21 cellular contexts compared by ENCODE assay signal in the genomic region with DNA sequence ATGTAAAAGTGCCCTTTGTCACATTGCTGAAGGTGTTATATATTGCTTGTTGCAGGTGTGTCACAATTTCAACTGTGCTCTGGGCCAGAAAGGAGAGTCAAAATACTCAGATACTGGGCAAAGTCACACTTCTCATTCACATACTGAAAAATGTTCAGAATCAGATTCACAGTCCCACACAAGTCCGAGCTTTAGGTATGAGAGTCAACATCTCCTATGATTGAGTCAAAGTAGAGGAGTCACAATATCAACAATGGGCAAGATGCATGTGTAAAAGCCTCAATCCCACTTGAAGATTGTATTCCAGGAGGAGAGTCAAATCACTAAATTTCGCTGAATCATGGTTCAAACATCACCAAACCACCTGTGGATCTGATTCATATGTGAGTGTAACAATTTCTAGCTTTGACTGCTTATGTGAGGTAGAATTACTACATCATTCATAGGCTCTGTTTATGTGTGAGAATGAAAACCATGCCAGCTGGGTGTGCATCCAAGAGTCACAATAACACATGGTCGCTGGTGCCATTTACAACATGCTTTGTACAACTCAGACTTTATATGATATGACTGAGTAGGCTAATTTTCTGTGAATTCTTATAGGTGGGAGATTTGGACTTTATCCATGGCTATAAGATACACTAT.
DNase-seq lines count a peak whose midpoint lies in the region; ATAC-seq, FAIRE-seq and TF ChIP-seq lines count a peak whose summit lies in the region.
"Had no signal": no experiment of that assay in that cellular context is flagged by ENCODE, and none has a peak within 500 bp of the region (broad histone marks: within the 10 kb centered on the region; RNA-seq: fewer than 3 reads in every experiment).

No MANE protein-coding gene starts in this region.

- no peak overlapping the region for H3K18ac ChIP-seq in H9 (ENCODE audit: insufficient read length, low read depth, low read length)

- H3K79me2 ChIP-seq in H9 (ENCODE audit: insufficient read depth, low read length), result no peaks in the 10 kb centered on the region

- H3T11ph ChIP-seq in H9 (ENCODE audit: low read length), result no peak overlapping the region

- H3K4me1 ChIP-seq in A549 (no peaks in the 10 kb centered on the region), H9 (ENCODE audit: insufficient read depth, low read length) (no peaks in the 10 kb centered on the region)

- H3K9ac ChIP-seq in H9 (ENCODE audit: extremely low read depth, insufficient read length, low read length), result no peak overlapping the region
- H3K9ac ChIP-seq: GM23248 had no signal

- H3K79me1 ChIP-seq in H9 (ENCODE audit: insufficient read depth, low read depth, low read length, poor library complexity, severe bottlenecking), result no peaks in the 10 kb centered on the region

- H2BK20ac ChIP-seq in H9 (ENCODE audit: low read depth, low read length, poor library complexity, severe bottlenecking), result no peak overlapping the region

- no peak overlapping the region for H4K91ac ChIP-seq in H9 (ENCODE audit: insufficient read length, low read depth, low read length)

- H3K27ac ChIP-seq in A549, result no peak overlapping the region
- H3K27ac ChIP-seq in H9 (ENCODE audit: insufficient read length, low read depth, low read length), result no peak overlapping the region
- H3K27ac ChIP-seq: 22Rv1, GM23248 had no signal

- no peak for DNase-seq in A549 (ENCODE audit: low read depth in 1 of 2, low spot score in 1 of 2)
- DNase-seq in LHCN-M2 (ENCODE audit: low read depth), result peak; percentile 38
- DNase-seq in epithelial cell of esophagus (ENCODE audit: low read depth), result peak; percentile 30
- no peak for DNase-seq in left lobe of liver (ENCODE audit: low spot score)
- no peak for DNase-seq in H9
- no peak for DNase-seq in midbrain (lab: John Stamatoyannopoulos, UW)
- DNase-seq in putamen (ENCODE audit: low spot score), result no peak
- DNase-seq: ACHN; C1 segment of cervical spinal cord; CD4-positive, alpha-beta memory T cell; COR-L47; DMS153; DND-41; GM23248; H7 had no signal

- no peaks in the 10 kb centered on the region for H3K36me3 Mint-ChIP-seq in H9 (ENCODE audit: insufficient read depth in 1 of 3, low read depth in 3 of 3)
- H3K36me3 Mint-ChIP-seq: CD4-positive, alpha-beta memory T cell had no signal

- no peak overlapping the region for H4K5ac ChIP-seq in H9 (ENCODE audit: insufficient read length, low read depth, low read length)

- TF ChIP-seq CTCF in A549 (IDR thresholded peaks at IDR 0.05), result no peak
- no peak for TF ChIP-seq CTCF in epithelial cell of esophagus (IDR thresholded peaks at IDR 0.05; ENCODE audit: insufficient read depth, low read depth, low read length, missing control alignments)
- TF ChIP-seq CTCF in H9 (conservative IDR thresholded peaks at IDR 0.05), result no peak

- no peaks in the 10 kb centered on the region for H3K27me3 ChIP-seq in H9 (ENCODE audit: insufficient read depth, low read length)

- POLR2A ChIA-PET in A549 (lab: Yijun Ruan, JAX), result no interaction called here

- no peaks in the 10 kb centered on the region for H3K9me3 ChIP-seq in A549
- no peaks in the 10 kb centered on the region for H3K9me3 ChIP-seq in H9 (ENCODE audit: control insufficient read depth, low read depth, low read length)

- no peak overlapping the region for H2AK5ac ChIP-seq in H9 (ENCODE audit: insufficient read length, low read length)

- no peaks in the 10 kb centered on the region for H3K4me1 Mint-ChIP-seq in H9
- H3K4me1 Mint-ChIP-seq: CD4-positive, alpha-beta memory T cell had no signal

- no peak for TF ChIP-seq RAD21 in A549 (conservative IDR thresholded peaks at IDR 0.05 in 1 of 2, IDR thresholded peaks at IDR 0.05 in 1 of 2)

- WGBS in A549 (ENCODE audit: missing lambda C conversion rate), result 9% methylated on average over 3 of the region's 3 CpGs
- WGBS in H9 (ENCODE audit: extremely low coverage, insufficient read length, low lambda C conversion rate), result no CpG with 5 or more reads among the region's 3 CpGs

- H3K23ac ChIP-seq in H9 (ENCODE audit: insufficient read length, low read depth, low read length), result no peak overlapping the region

- no peak overlapping the region for H2BK5ac ChIP-seq in H9 (ENCODE audit: insufficient read length, low read length)

- H2BK15ac ChIP-seq in H9 (ENCODE audit: low read depth, low read length), result no peak overlapping the region

- no peak overlapping the region for H2BK12ac ChIP-seq in H9 (ENCODE audit: insufficient read length, low read depth, low read length)

- CTCF ChIA-PET in A549 (lab: Yijun Ruan, JAX), result no interaction called here

- no peak for TF ChIP-seq POLR2A in A549 (IDR thresholded peaks at IDR 0.05; ENCODE audit: low read length)

- H3K56ac ChIP-seq in H9 (ENCODE audit: insufficient read length, low read depth, low read length), result no peak overlapping the region

- no peak overlapping the region for H3K27ac Mint-ChIP-seq in H9
- H3K27ac Mint-ChIP-seq: CD4-positive, alpha-beta memory T cell had no signal

- no peaks in the 10 kb centered on the region for H3K9me3 Mint-ChIP-seq in H9
- H3K9me3 Mint-ChIP-seq: CD4-positive, alpha-beta memory T cell had no signal

- H3K4me3 ChIP-seq in A549 (no peak overlapping the region), epithelial cell of esophagus (ENCODE audit: low read length) (no peak overlapping the region)
- H3K4me3 ChIP-seq: GM23248 had no signal

- no peak overlapping the region for H3K14ac ChIP-seq in H9 (ENCODE audit: insufficient read depth, low read length)

- no peak for FAIRE-seq in A549 (lab: Jason Lieb, UNC)
- FAIRE-seq: A204.1, G401.6, GM12892, H1 had no signal

- H2AFZ ChIP-seq in H9 (ENCODE audit: low read length), result no peak overlapping the region
- H2AFZ ChIP-seq: GM23248 had no signal

- no peak overlapping the region for H3K4ac ChIP-seq in H9 (ENCODE audit: low read depth, low read length)

- no peak overlapping the region for H3K4me3 Mint-ChIP-seq in H9
- H3K4me3 Mint-ChIP-seq: CD4-positive, alpha-beta memory T cell had no signal

- no peak for ATAC-seq in A549
- peak; percentile 20 for ATAC-seq in left lobe of liver
- no peak for ATAC-seq in GM21367 (IDR thresholded peaks at IDR 0.05; ENCODE audit: unreplicated experiment)

- H4K20me1 ChIP-seq in H9 (ENCODE audit: control insufficient read depth, insufficient read depth, insufficient read length), result no peaks in the 10 kb centered on the region

- TF ChIP-seq EP300 in A549 (IDR thresholded peaks at IDR 0.05), result no peak

- H2BK120ac ChIP-seq in H9 (ENCODE audit: low read depth, low read length, poor library complexity, severe bottlenecking), result no peak overlapping the region

- no peaks in the 10 kb centered on the region for H3K27me3 Mint-ChIP-seq in H9 (ENCODE audit: low read depth)
- H3K27me3 Mint-ChIP-seq: CD4-positive, alpha-beta memory T cell had no signal

- no peaks in the 10 kb centered on the region for H3K23me2 ChIP-seq in H9 (ENCODE audit: insufficient read length, low read depth, low read length, poor library complexity, severe bottlenecking)

- H3K4me2 ChIP-seq in A549 (no peak overlapping the region), H9 (ENCODE audit: insufficient read depth, insufficient read length, low read length) (no peak overlapping the region)

- no peak overlapping the region for H4K8ac ChIP-seq in H9 (replicated peaks; ENCODE audit: insufficient read length, low read depth, low read length)

TF ChIP-seq in A549, 52 proteins besides CTCF, POLR2A, EP300 and RAD21:
- TF ChIP-seq, protein P1, sequence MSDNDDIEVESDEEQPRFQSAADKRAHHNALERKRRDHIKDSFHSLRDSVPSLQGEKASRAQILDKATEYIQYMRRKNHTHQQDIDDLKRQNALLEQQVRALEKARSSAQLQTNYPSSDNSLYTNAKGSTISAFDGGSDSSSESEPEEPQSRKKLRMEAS (IDR thresholded peaks at IDR 0.05), result no peak
- TF ChIP-seq MAFK (IDR thresholded peaks at IDR 0.05; ENCODE audit: partially characterized antibody), result peak; percentile 5

Comparison
In these comparisons a context has a peak if more than half of its experiments do, and no peak if none do; other contexts are left out.
1. DNase-seq: peak in LHCN-M2 (single experiment) and epithelial cell of esophagus (single experiment); none in A549 (0 of 2), left lobe of liver (single experiment), H9 (single experiment), midbrain (single experiment) and putamen (single experiment).